In genomic region chr20:58659841-58660240, GRCh38 we compare ENCODE assay signal across 10 cellular contexts. TPM values are rescaled to one million over a fixed set of nuclear protein-coding genes. Genes with fewer than 3 reads are reported as not detected.
DNase-seq lines count a peak whose midpoint lies in the region; ATAC-seq and TF ChIP-seq lines count a peak whose summit lies in the region.
"Had no signal": no experiment of that assay in that cellular context is flagged by ENCODE, and none has a peak within 500 bp of the region (broad histone marks: within the 10 kb centered on the region; RNA-seq: fewer than 3 reads in every experiment).

No MANE protein-coding gene starts in this region.

- no peak overlapping the region for H2AFZ ChIP-seq in OCI-LY7 (ENCODE audit: low read length)

- H3K9me3 Mint-ChIP-seq in activated naive CD4-positive, alpha-beta T cell treated with anti-CD3 and anti-CD28 coated beads, Interleukin-2, amount 10 ng/mL, durations not matched to agents 7 days and 5 days: no peaks in the 10 kb centered on the region
- no peaks in the 10 kb centered on the region for H3K9me3 Mint-ChIP-seq in effector memory CD8-positive, alpha-beta T cell
- no peaks in the 10 kb centered on the region for H3K9me3 Mint-ChIP-seq in stimulated activated naive CD8-positive, alpha-beta T cell treated with anti-CD3 and anti-CD28 coated beads, Interleukin-15, amount 100 ng/mL, for 72 hours

- peak; percentile 28 for ATAC-seq in effector memory CD8-positive, alpha-beta T cell (replicated peaks)
- ATAC-seq in stimulated activated naive CD8-positive, alpha-beta T cell treated with anti-CD3 and anti-CD28 coated beads, Interleukin-15, amount 100 ng/mL, for 72 hours: peak; percentile 46
- ATAC-seq in GM21619 (IDR thresholded peaks at IDR 0.05; ENCODE audit: unreplicated experiment) (no peak), left colon (no peak)
- ATAC-seq: right cardiac atrium had no signal

- H3K27me3 Mint-ChIP-seq in activated naive CD4-positive, alpha-beta T cell treated with anti-CD3 and anti-CD28 coated beads, Interleukin-2, amount 10 ng/mL, durations not matched to agents 7 days and 5 days: no peaks in the 10 kb centered on the region
- H3K27me3 Mint-ChIP-seq in effector memory CD8-positive, alpha-beta T cell: no peaks in the 10 kb centered on the region
- no peaks in the 10 kb centered on the region for H3K27me3 Mint-ChIP-seq in stimulated activated naive CD8-positive, alpha-beta T cell treated with anti-CD3 and anti-CD28 coated beads, Interleukin-15, amount 100 ng/mL, for 72 hours

- H3K4me1 ChIP-seq in OCI-LY7 (ENCODE audit: insufficient read depth, low read length, poor library complexity, severe bottlenecking): peaks cover 51% of the 10 kb centered on the region

- BruUV-seq in OCI-LY7 (replicated peaks; lab: Mats Ljungman, UMichigan): no TSS peak

- peaks cover 90% of the 10 kb centered on the region for H3K79me2 ChIP-seq in OCI-LY7 (ENCODE audit: insufficient read depth, low read depth, low read length)

- intact Hi-C loops in OCI-LY7 (cut with micrococcal nuclease; ENCODE audit: unreplicated experiment) (loop anchor here (10.0 kb wide), 1 partner anchor 385 kb away; the partner anchor contains the start of gene PRELID3B), left colon (cut with DNase I, micrococcal nuclease) (loop anchor here in 1 of 2 donors (10.0 kb wide), 2 partner anchors 185 to 425 kb away; no protein-coding TSS in a partner anchor)

- peak overlapping the region; percentile 34; the same call in 1 of the 2 replicates for H3K4me2 ChIP-seq in OCI-LY7 (ENCODE audit: low read length)

- H3K27ac Mint-ChIP-seq in activated naive CD4-positive, alpha-beta T cell treated with anti-CD3 and anti-CD28 coated beads, Interleukin-2, amount 10 ng/mL, durations not matched to agents 7 days and 5 days: peak overlapping the region; percentile 95
- peak overlapping the region; percentile 93 to 97 for H3K27ac Mint-ChIP-seq in effector memory CD8-positive, alpha-beta T cell
- H3K27ac Mint-ChIP-seq in stimulated activated naive CD8-positive, alpha-beta T cell treated with anti-CD3 and anti-CD28 coated beads, Interleukin-15, amount 100 ng/mL, for 72 hours: peak overlapping the region; percentile 67 to 92

- no peak overlapping the region for H3K4me3 ChIP-seq in OCI-LY7 (ENCODE audit: low read depth, low read length, poor library complexity, severe bottlenecking)

- H3K36me3 ChIP-seq in OCI-LY7 (ENCODE audit: insufficient read depth, low read length): peaks cover 39% of the 10 kb centered on the region; the same call in 1 of the 2 replicates

- H3K36me3 Mint-ChIP-seq in activated naive CD4-positive, alpha-beta T cell treated with anti-CD3 and anti-CD28 coated beads, Interleukin-2, amount 10 ng/mL, durations not matched to agents 7 days and 5 days: peaks cover 65% of the 10 kb centered on the region
- peaks cover 32% of the 10 kb centered on the region for H3K36me3 Mint-ChIP-seq in effector memory CD8-positive, alpha-beta T cell (ENCODE audit: insufficient read depth)

- H3K9me3 ChIP-seq in OCI-LY7 (ENCODE audit: low read length): no peaks in the 10 kb centered on the region

- H3K4me1 Mint-ChIP-seq in activated naive CD4-positive, alpha-beta T cell treated with anti-CD3 and anti-CD28 coated beads, Interleukin-2, amount 10 ng/mL, durations not matched to agents 7 days and 5 days: peaks cover 91% of the 10 kb centered on the region
- peaks cover 47 to 68% of the 10 kb centered on the region in 2 donors for H3K4me1 Mint-ChIP-seq in effector memory CD8-positive, alpha-beta T cell (ENCODE audit: low read depth in 2 of 2)
- peaks cover 82% of the 10 kb centered on the region for H3K4me1 Mint-ChIP-seq in stimulated activated naive CD8-positive, alpha-beta T cell treated with anti-CD3 and anti-CD28 coated beads, Interleukin-15, amount 100 ng/mL, for 72 hours

- peaks cover 73% of the 10 kb centered on the region for H4K20me1 ChIP-seq in OCI-LY7 (ENCODE audit: insufficient read depth, low read length)

- POLR2A ChIA-PET in OCI-LY7 (lab: Charles Lee): interaction anchor here (0.6 to 2.6 kb wide), 6 partner anchors 8 to 201 kb away, joined by 3 to 8 read pairs (median 4); no protein-coding TSS in a partner anchor

- no peak for TF ChIP-seq CTCF in OCI-LY7 (conservative IDR thresholded peaks at IDR 0.05; ENCODE audit: low read length)

- CTCF ChIA-PET in activated naive CD4-positive, alpha-beta T cell treated with anti-CD3 and anti-CD28 coated beads, Interleukin-2, amount 10 ng/mL, durations not matched to agents 7 days and 5 days (lab: Charles Lee): interaction anchor here (0.8 to 3.3 kb wide), 2 partner anchors 9 to 448 kb away, joined by 3 to 22 read pairs; partner anchors contain the start of gene STX16
- CTCF ChIA-PET in OCI-LY7 (lab: Charles Lee; ENCODE audit: unreplicated experiment): no interaction called here

- H3K27ac ChIP-seq in OCI-LY7 (ENCODE audit: low read depth, low read length, poor library complexity, severe bottlenecking): no peak overlapping the region

- H3K9me2 ChIP-seq in OCI-LY7 (ENCODE audit: insufficient read depth, low read length): no peaks in the 10 kb centered on the region

- peak; percentile 46 for DNase-seq in activated naive CD4-positive, alpha-beta T cell treated with anti-CD3 and anti-CD28 coated beads, Interleukin-2, amount 10 ng/mL, durations not matched to agents 7 days and 5 days
- DNase-seq in activated naive CD4-positive, alpha-beta T cell treated with Interleukin-2 at 50 U/mL for 16 hours: no peak
- DNase-seq in OCI-LY7 (ENCODE audit: low spot score) (no peak), iPS-NIHi7 (ENCODE audit: extremely low spot score) (no peak), left colon (no peak)
- DNase-seq in effector memory CD8-positive, alpha-beta T cell: no peak
- no peak for DNase-seq in stimulated activated naive CD8-positive, alpha-beta T cell treated with anti-CD3 and anti-CD28 coated beads, Interleukin-15, amount 100 ng/mL, for 72 hours
- DNase-seq: midbrain, right cardiac atrium had no signal

- peak overlapping the region; percentile 70 for H3K4me3 Mint-ChIP-seq in activated naive CD4-positive, alpha-beta T cell treated with anti-CD3 and anti-CD28 coated beads, Interleukin-2, amount 10 ng/mL, durations not matched to agents 7 days and 5 days
- peak overlapping the region; percentile 72 to 76 for H3K4me3 Mint-ChIP-seq in effector memory CD8-positive, alpha-beta T cell
- peak overlapping the region; percentile 63 to 82 for H3K4me3 Mint-ChIP-seq in stimulated activated naive CD8-positive, alpha-beta T cell treated with anti-CD3 and anti-CD28 coated beads, Interleukin-15, amount 100 ng/mL, for 72 hours

RNA-seq across cellular contexts. Expression of gene STX16, which starts 8.8 kb away (rescaled TPM):
- total RNA-seq in OCI-LY7 (2014; rRNA removed; shearing (Covaris generic)): 48.2 and 50.5 TPM in 2 replicates
- total RNA-seq in OCI-LY7 (2022): 84.2 and 89.5 TPM in 2 replicates
- total RNA-seq in left colon: 10 to 100 TPM; 39.6 to 40.7 TPM

RNA-seq across cellular contexts. Expression of gene NPEPL1, which starts 32.8 kb away (rescaled TPM):
- 3.4 and 4.7 TPM in 2 replicates for total RNA-seq in OCI-LY7 (2014; rRNA removed; shearing (Covaris generic))
- total RNA-seq in OCI-LY7 (2022) (9.6 and 11.5 TPM in 2 replicates), left colon (10 to 100 TPM; 30.3 to 31.1 TPM)

Comparison
In these comparisons a context has a peak if more than half of its experiments do, and no peak if none do; other contexts are left out.
1. ATAC-seq: peak in effector memory CD8-positive, alpha-beta T cell (single experiment) and stimulated activated naive CD8-positive, alpha-beta T cell treated with anti-CD3 and anti-CD28 coated beads, Interleukin-15, amount 100 ng/mL, for 72 hours (single experiment); none in GM21619 (single experiment) and left colon (single experiment).
2. Peak in every context shown above with its lines, with median percentiles within 50 percentile points of each other: H3K27ac Mint-ChIP-seq and H3K4me3 Mint-ChIP-seq.